ENCODE assay signal across 8 cellular contexts in genomic region chr12:98503343-98503592, GRCh38. TPM values are rescaled to one million over a fixed set of nuclear protein-coding genes. Genes with fewer than 3 reads are reported as not detected.
DNase-seq lines count a peak whose midpoint lies in the region; ATAC-seq and TF ChIP-seq lines count a peak whose summit lies in the region.

No MANE protein-coding gene starts in this region.

- H3K36me3 Mint-ChIP-seq in Calu3 (ENCODE audit: insufficient read depth, unreplicated experiment) (peaks cover 43% of the 10 kb centered on the region), naive B cell (peaks cover 0 to 4% of the 10 kb centered on the region in 2 donors)
- peaks cover 5% of the 10 kb centered on the region for H3K36me3 Mint-ChIP-seq in activated T-helper 1 cell treated with anti-CD3 and anti-CD28 coated beads, Interleukin-12 subunit alpha, Interleukin-12 subunit beta, Interleukin-2, Interleukin-4 antibody, amounts not matched to agents 30 ng/mL and 10 ng/mL and 1 ng/mL, durations not matched to agents 14 hours and 24 hours and 36 hours (ENCODE audit: low read depth)
- no peaks in the 10 kb centered on the region for H3K36me3 Mint-ChIP-seq in stimulated activated memory B cell treated with anti-CD40 and anti-IgM and Interleukin-4, amounts not matched to agents 10 μg/mL and 1 μg/mL and 100 μg/mL, for 72 hours

- DNase-seq in Calu3 (peak; percentile 94), HT1080 (ENCODE audit: low read depth) (peak; percentile 91), PC-9 (peak; percentile 82), fibroblast of gingiva (ENCODE audit: low read depth) (peak; percentile 93), naive B cell (peak; percentile 84)
- DNase-seq in activated T-helper 1 cell treated with anti-CD3 and anti-CD28 coated beads, Interleukin-12 subunit alpha, Interleukin-12 subunit beta, Interleukin-2, Interleukin-4 antibody, amounts not matched to agents 30 ng/mL and 10 ng/mL and 1 ng/mL, durations not matched to agents 14 hours and 24 hours and 36 hours (ENCODE audit: low spot score), result peak; percentile 80

- H3F3A ChIP-seq in PC-9 (ENCODE audit: insufficient read depth, low read depth), result peaks cover 21% of the 10 kb centered on the region; the same call in 1 of the 2 replicates

- intact Hi-C loops in Calu3 (cut with micrococcal nuclease; ENCODE audit: unreplicated experiment), result loop anchor here (1.0 to 5.0 kb wide), 3 partner anchors 13 to 564 kb away; no protein-coding TSS in a partner anchor
- intact Hi-C loops in PC-9 (cut with micrococcal nuclease; ENCODE audit: unreplicated experiment), result loop anchor here (1.0 kb wide), 3 partner anchors 12 to 79 kb away; no protein-coding TSS in a partner anchor
- intact Hi-C loops in activated T-helper 1 cell treated with anti-CD3 and anti-CD28 coated beads, Interleukin-12 subunit alpha, Interleukin-12 subunit beta, Interleukin-2, Interleukin-4 antibody, amounts not matched to agents 30 ng/mL and 10 ng/mL and 1 ng/mL, durations not matched to agents 14 hours and 24 hours and 36 hours (cut with micrococcal nuclease), result loop anchor here (1.0 to 5.0 kb wide), 9 partner anchors 12 to 1764 kb away; partner anchors contain the start of genes ACTR6, APAF1, BLTP3B and DEPDC4

- H3K4me3 Mint-ChIP-seq in Calu3 (ENCODE audit: low read depth, unreplicated experiment), result peak overlapping the region; percentile 70
- peak overlapping the region; percentile 91 for H3K4me3 Mint-ChIP-seq in activated T-helper 1 cell treated with anti-CD3 and anti-CD28 coated beads, Interleukin-12 subunit alpha, Interleukin-12 subunit beta, Interleukin-2, Interleukin-4 antibody, amounts not matched to agents 30 ng/mL and 10 ng/mL and 1 ng/mL, durations not matched to agents 14 hours and 24 hours and 36 hours
- H3K4me3 Mint-ChIP-seq in naive B cell, result peak overlapping the region; percentile 87 to 99 (median 98)
- peak overlapping the region; percentile 85 for H3K4me3 Mint-ChIP-seq in stimulated activated memory B cell treated with anti-CD40 and anti-IgM and Interleukin-4, amounts not matched to agents 10 μg/mL and 1 μg/mL and 100 μg/mL, for 72 hours

- no peaks in the 10 kb centered on the region for H3K9me3 Mint-ChIP-seq in Calu3 (ENCODE audit: low read depth, unreplicated experiment)
- H3K9me3 Mint-ChIP-seq in activated T-helper 1 cell treated with anti-CD3 and anti-CD28 coated beads, Interleukin-12 subunit alpha, Interleukin-12 subunit beta, Interleukin-2, Interleukin-4 antibody, amounts not matched to agents 30 ng/mL and 10 ng/mL and 1 ng/mL, durations not matched to agents 14 hours and 24 hours and 36 hours, result no peaks in the 10 kb centered on the region
- H3K9me3 Mint-ChIP-seq in naive B cell, result peaks cover 0 to 14% (median 2%) of the 10 kb centered on the region in 7 donors
- H3K9me3 Mint-ChIP-seq in stimulated activated memory B cell treated with anti-CD40 and anti-IgM and Interleukin-4, amounts not matched to agents 10 μg/mL and 1 μg/mL and 100 μg/mL, for 72 hours, result no peaks in the 10 kb centered on the region

- no peaks in the 10 kb centered on the region for H3K27me3 ChIP-seq in PC-9 (ENCODE audit: insufficient read depth, low read depth)

- CTCF ChIA-PET in Calu3 (lab: Charles Lee) (interaction anchor here (0.7 to 0.9 kb wide), 3 partner anchors 11 to 18 kb away, joined by 3 to 5 read pairs (median 5); no protein-coding TSS in a partner anchor), PC-9 (lab: Charles Lee) (no interaction called here)

- H3K27ac ChIP-seq in PC-9, result peak overlapping the region; percentile 79

- no peaks in the 10 kb centered on the region for H3K9me3 ChIP-seq in PC-9 (ENCODE audit: insufficient read depth, low read depth)

- peak overlapping the region; percentile 98 for H2AFZ ChIP-seq in PC-9

- no peaks in the 10 kb centered on the region for H3K4me1 ChIP-seq in PC-9 (replicated peaks; ENCODE audit: insufficient read depth)

- peak; percentile 66 for ATAC-seq in GM21381 (IDR thresholded peaks at IDR 0.05; ENCODE audit: unreplicated experiment)
- peak; percentile 61 to 64 for ATAC-seq in naive B cell (ENCODE audit: low read depth in 2 of 2)
- peak; percentile 86 for ATAC-seq in stimulated activated memory B cell treated with anti-CD40 and anti-IgM and Interleukin-4, amounts not matched to agents 10 μg/mL and 1 μg/mL and 100 μg/mL, for 72 hours

- H3K4me2 ChIP-seq in PC-9, result peak overlapping the region; percentile 76

- no peaks in the 10 kb centered on the region for H3K36me3 ChIP-seq in PC-9 (ENCODE audit: low read depth)

- no TSS peak for BruUV-seq in Calu3 (replicated peaks; lab: Mats Ljungman, UMichigan)
- BruUV-seq in PC-9 (replicated peaks; lab: Mats Ljungman, UMichigan), result no TSS peak

- POLR2A ChIA-PET in PC-9 (lab: Charles Lee; ENCODE audit: unreplicated experiment), result interaction anchor here (0.6 to 0.7 kb wide), 6 partner anchors 12 to 1765 kb away, joined by 3 to 32 read pairs (median 4); partner anchors contain the start of gene TMPO

- TF ChIP-seq CTCF in Calu3 (IDR thresholded peaks at IDR 0.05; ENCODE audit: unreplicated experiment) (no peak), PC-9 (conservative IDR thresholded peaks at IDR 0.05) (no peak)

- H3K4me3 ChIP-seq in PC-9, result peak overlapping the region; percentile 75

- no peaks in the 10 kb centered on the region for H3K9me2 ChIP-seq in PC-9 (ENCODE audit: insufficient read depth)

- H3K79me2 ChIP-seq in PC-9 (ENCODE audit: low read depth), result no peaks in the 10 kb centered on the region

- peaks cover 15% of the 10 kb centered on the region for H3K27me3 Mint-ChIP-seq in Calu3 (ENCODE audit: unreplicated experiment)
- H3K27me3 Mint-ChIP-seq in activated T-helper 1 cell treated with anti-CD3 and anti-CD28 coated beads, Interleukin-12 subunit alpha, Interleukin-12 subunit beta, Interleukin-2, Interleukin-4 antibody, amounts not matched to agents 30 ng/mL and 10 ng/mL and 1 ng/mL, durations not matched to agents 14 hours and 24 hours and 36 hours (ENCODE audit: insufficient read depth), result peaks cover 8% of the 10 kb centered on the region
- H3K27me3 Mint-ChIP-seq in naive B cell, result peaks cover 0 to 14% (median 5%) of the 10 kb centered on the region in 3 donors
- no peaks in the 10 kb centered on the region for H3K27me3 Mint-ChIP-seq in stimulated activated memory B cell treated with anti-CD40 and anti-IgM and Interleukin-4, amounts not matched to agents 10 μg/mL and 1 μg/mL and 100 μg/mL, for 72 hours

- H3K27ac Mint-ChIP-seq in Calu3 (ENCODE audit: unreplicated experiment) (peak overlapping the region; percentile 100), naive B cell (peak overlapping the region; percentile 97 to 100 (median 100))
- H3K27ac Mint-ChIP-seq in activated T-helper 1 cell treated with anti-CD3 and anti-CD28 coated beads, Interleukin-12 subunit alpha, Interleukin-12 subunit beta, Interleukin-2, Interleukin-4 antibody, amounts not matched to agents 30 ng/mL and 10 ng/mL and 1 ng/mL, durations not matched to agents 14 hours and 24 hours and 36 hours, result peak overlapping the region; percentile 99
- H3K27ac Mint-ChIP-seq in stimulated activated memory B cell treated with anti-CD40 and anti-IgM and Interleukin-4, amounts not matched to agents 10 μg/mL and 1 μg/mL and 100 μg/mL, for 72 hours, result peak overlapping the region; percentile 97

- H4K20me1 ChIP-seq in PC-9 (ENCODE audit: insufficient read depth), result no peaks in the 10 kb centered on the region

- H3K4me1 Mint-ChIP-seq in Calu3 (ENCODE audit: low read depth, unreplicated experiment) (peaks cover 46% of the 10 kb centered on the region), naive B cell (peaks cover 17 to 30% (median 27%) of the 10 kb centered on the region in 3 donors)
- H3K4me1 Mint-ChIP-seq in activated T-helper 1 cell treated with anti-CD3 and anti-CD28 coated beads, Interleukin-12 subunit alpha, Interleukin-12 subunit beta, Interleukin-2, Interleukin-4 antibody, amounts not matched to agents 30 ng/mL and 10 ng/mL and 1 ng/mL, durations not matched to agents 14 hours and 24 hours and 36 hours (ENCODE audit: low read depth), result peaks cover 27% of the 10 kb centered on the region
- peaks cover 11% of the 10 kb centered on the region for H3K4me1 Mint-ChIP-seq in stimulated activated memory B cell treated with anti-CD40 and anti-IgM and Interleukin-4, amounts not matched to agents 10 μg/mL and 1 μg/mL and 100 μg/mL, for 72 hours

RNA-seq across cellular contexts. Expression of gene TMPO, which starts 12.1 kb away (rescaled TPM):
- 234 and 256 TPM in 2 replicates for total RNA-seq in Calu3 (2022)
- total RNA-seq in HT1080 (2014; rRNA removed; shearing (Covaris generic)), result 169 and 184 TPM in 2 replicates
- polyA plus RNA-seq in HT1080 (2015; cell fraction: cytosol; rRNA removed), result 79.6 and 91.8 TPM in 2 replicates
- 147 and 158 TPM in 2 replicates for polyA plus RNA-seq in HT1080 (2015; cell fraction: nucleus; rRNA removed)
- total RNA-seq in PC-9 (2021), result 143 and 171 TPM in 2 replicates
- 314 and 321 TPM in 2 replicates for total RNA-seq in activated T-helper 1 cell treated with anti-CD3 and anti-CD28 coated beads, Interleukin-12 subunit alpha, Interleukin-12 subunit beta, Interleukin-2, Interleukin-4 antibody, amounts not matched to agents 30 ng/mL and 10 ng/mL and 1 ng/mL, durations not matched to agents 14 hours and 24 hours and 36 hours
- polyA plus RNA-seq in naive B cell (ENCODE audit: low read depth in 6 of 6), result 10 to 100 TPM; 30.7 to 83.0 (median 77.8) TPM

Comparison
In these comparisons a context has a peak if more than half of its experiments do, and no peak if none do; other contexts are left out.
1. Peak in every context shown above with its lines: DNase-seq, ATAC-seq, H3K4me3 ChIP-seq and H3K27ac ChIP-seq.